In the genomic region with DNA sequence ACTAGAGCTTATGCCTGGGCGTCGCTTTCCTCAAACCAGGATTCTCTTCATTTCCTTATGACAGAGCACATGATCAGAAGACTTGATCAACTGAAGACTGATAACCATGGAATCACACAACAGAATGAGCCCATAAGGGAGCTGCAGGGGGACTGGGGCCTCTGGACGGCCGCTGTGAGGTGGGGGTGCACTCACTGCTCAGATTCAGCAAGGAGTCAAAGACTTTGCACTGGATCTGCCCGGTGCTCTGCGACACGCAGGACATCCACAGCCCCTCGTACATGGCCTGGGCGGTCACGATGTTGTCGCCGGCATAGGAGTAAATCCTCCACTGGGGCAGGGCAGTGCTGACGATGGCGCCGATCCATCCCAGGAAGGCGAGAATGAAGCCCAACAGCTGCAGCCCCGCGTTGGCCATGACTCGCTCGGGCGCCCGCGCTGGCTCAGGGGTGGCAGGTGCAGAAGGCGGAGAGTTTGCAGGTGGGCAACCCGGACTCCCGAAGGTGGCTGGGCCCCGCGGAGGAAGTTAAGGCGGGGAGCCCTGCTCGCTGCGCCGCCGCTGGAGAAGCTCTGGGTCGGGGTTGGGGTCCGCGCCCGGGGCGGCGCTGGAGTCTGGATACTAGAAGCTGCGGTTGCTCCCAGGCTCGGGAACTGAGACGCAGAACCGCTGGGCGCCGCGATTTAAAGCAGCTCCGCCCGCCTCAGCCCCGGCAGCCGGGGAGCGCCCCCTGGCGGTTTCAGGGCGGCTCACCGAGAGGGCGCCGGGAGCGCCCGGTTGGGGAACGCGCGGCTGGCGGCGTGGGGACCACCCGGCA, we compare ENCODE assay signal across 8 cellular contexts. TPM values are rescaled to one million over a fixed set of nuclear protein-coding genes. Genes with fewer than 3 reads are reported as not detected.
A peak's percentile ranks its signal among the peaks of the same experiment; 100 is the strongest.
DNase-seq lines count a peak whose midpoint lies in the region; ATAC-seq and TF ChIP-seq lines count a peak whose summit lies in the region.

Gene CLDN1 (minus strand): TSS at position 658 of the 815 bp plus-strand sequence. CDS start 240 bp downstream, at position 418.

- no peaks in the 10 kb centered on the region for H3K79me2 ChIP-seq in OCI-LY1 (ENCODE audit: insufficient read depth, low read length)

- peaks cover 49% of the 10 kb centered on the region for H3K4me1 Mint-ChIP-seq in activated T-cell treated with anti-CD3 and anti-CD28 coated beads, Interleukin-2, amount 50 U/mL, for 72 hours (ENCODE audit: low read depth)

- no peak for TF ChIP-seq POLR2A in esophagus muscularis mucosa (IDR thresholded peaks at IDR 0.05; ENCODE audit: low read depth)

- no peak within 1 kb of the TSS for H3K9ac ChIP-seq in OCI-LY1 (ENCODE audit: low read length)
- H3K9ac ChIP-seq in mucosa of stomach (ENCODE audit: low read length), result peak within 1 kb of the TSS; percentile 48

- no peak within 1 kb of the TSS for H3K27ac ChIP-seq in C4-2B
- no peak within 1 kb of the TSS for H3K27ac ChIP-seq in OCI-LY1 (ENCODE audit: low read depth, low read length, poor library complexity, severe bottlenecking)
- H3K27ac ChIP-seq in esophagus muscularis mucosa (replicated peaks in 1 of 4), result no peak within 1 kb of the TSS

- peak within 1 kb of the TSS; percentile 52; the same call in 1 of the 2 replicates for H3K4me2 ChIP-seq in OCI-LY1 (ENCODE audit: low read length)

- peaks cover 50% of the 10 kb centered on the region for H3K27me3 Mint-ChIP-seq in activated T-cell treated with anti-CD3 and anti-CD28 coated beads, Interleukin-2, amount 50 U/mL, for 72 hours (ENCODE audit: low read depth)

- ATAC-seq in GM19351 (IDR thresholded peaks at IDR 0.05; ENCODE audit: unreplicated experiment) (peak; percentile 90), HG03457 (IDR thresholded peaks at IDR 0.05; ENCODE audit: unreplicated experiment) (peak; percentile 89)
- peak; percentile 70 to 80 for ATAC-seq in activated T-cell treated with anti-CD3 and anti-CD28 coated beads, Interleukin-2, amount 50 U/mL, for 72 hours (replicated peaks in 1 of 2)

- H3F3A ChIP-seq in OCI-LY1 (ENCODE audit: insufficient read depth, low read length), result no peaks in the 10 kb centered on the region

- peaks cover 4% of the 10 kb centered on the region for H3K4me1 ChIP-seq in OCI-LY1 (ENCODE audit: insufficient read depth, low read length, severe bottlenecking)
- peaks cover 11 to 26% (median 20%) of the 10 kb centered on the region in 4 donors for H3K4me1 ChIP-seq in esophagus muscularis mucosa
- no peaks in the 10 kb centered on the region for H3K4me1 ChIP-seq in mucosa of stomach (ENCODE audit: control insufficient read depth, insufficient read depth, low read length)

- no peak for TF ChIP-seq EP300 in esophagus muscularis mucosa (IDR thresholded peaks at IDR 0.05)

- no peak within 1 kb of the TSS for H2AFZ ChIP-seq in OCI-LY1 (ENCODE audit: low read length)

- H3K4me3 ChIP-seq in OCI-LY1 (ENCODE audit: low read depth, low read length, poor library complexity, severe bottlenecking) (peak within 1 kb of the TSS; percentile 38), esophagus muscularis mucosa (peak within 1 kb of the TSS; percentile 58 to 73 (median 59)), mucosa of stomach (ENCODE audit: low read length) (no peak within 1 kb of the TSS)

- H3K9me3 ChIP-seq in OCI-LY1 (ENCODE audit: low read length), result no peaks in the 10 kb centered on the region
- H3K9me3 ChIP-seq in esophagus muscularis mucosa, result no peaks in the 10 kb centered on the region
- no peaks in the 10 kb centered on the region for H3K9me3 ChIP-seq in mucosa of stomach (ENCODE audit: control insufficient read depth, low read length)

- intact Hi-C loops in esophagus muscularis mucosa (cut with DNase I), result loop anchor here (5.0 to 10.0 kb wide), 3 partner anchors 100 to 360 kb away; no protein-coding TSS in a partner anchor

- WGBS in esophagus muscularis mucosa, result 44% methylated on average over 4 of the region's 64 CpGs

- peak; percentile 100 for TF ChIP-seq CTCF in C4-2B (conservative IDR thresholded peaks at IDR 0.05)
- peak; percentile 96 for TF ChIP-seq CTCF in OCI-LY1 (IDR thresholded peaks at IDR 0.05; ENCODE audit: low read length)
- peak in 2 of 3 experiments; percentile 83 to 97 for TF ChIP-seq CTCF in esophagus muscularis mucosa (IDR thresholded peaks at IDR 0.05)

- peak within 1 kb of the TSS; percentile 85 to 87 for H3K4me3 Mint-ChIP-seq in activated T-cell treated with anti-CD3 and anti-CD28 coated beads, Interleukin-2, amount 50 U/mL, for 72 hours

- H3K36me3 ChIP-seq in OCI-LY1 (ENCODE audit: insufficient read depth, low read length), result no peaks in the 10 kb centered on the region
- H3K36me3 ChIP-seq in esophagus muscularis mucosa, result no peaks in the 10 kb centered on the region
- H3K36me3 ChIP-seq in mucosa of stomach (ENCODE audit: control insufficient read depth, insufficient read depth, low read length), result no peaks in the 10 kb centered on the region

- H3K27ac Mint-ChIP-seq in activated T-cell treated with anti-CD3 and anti-CD28 coated beads, Interleukin-2, amount 50 U/mL, for 72 hours, result no peak within 1 kb of the TSS

- peak; percentile 76 to 84 for DNase-seq in activated T-cell treated with anti-CD3 and anti-CD28 coated beads, Interleukin-2, amount 50 U/mL, for 72 hours
- DNase-seq in esophagus muscularis mucosa (ENCODE audit: extremely low spot score), result no peak
- DNase-seq in stimulated activated CD8-positive, alpha-beta memory T cell treated with anti-CD3 and anti-CD28 coated beads, Interleukin-4, amount 100 ng/mL, for 24 hours (ENCODE audit: low read depth), result peak; percentile 69

- H3K9me3 Mint-ChIP-seq in activated T-cell treated with anti-CD3 and anti-CD28 coated beads, Interleukin-2, amount 50 U/mL, for 72 hours, result no peaks in the 10 kb centered on the region

- no peaks in the 10 kb centered on the region for H4K20me1 ChIP-seq in OCI-LY1 (ENCODE audit: insufficient read depth, low read length)

- no peaks in the 10 kb centered on the region for H3K9me2 ChIP-seq in OCI-LY1 (ENCODE audit: low read depth, low read length)

- H3K27me3 ChIP-seq in OCI-LY1 (ENCODE audit: insufficient read depth, low read length) (no peaks in the 10 kb centered on the region), esophagus muscularis mucosa (peaks cover 0 to 9% (median 0%) of the 10 kb centered on the region in 4 donors), mucosa of stomach (ENCODE audit: control insufficient read depth, insufficient read depth, low read length) (no peaks in the 10 kb centered on the region)

- H3K36me3 Mint-ChIP-seq in activated T-cell treated with anti-CD3 and anti-CD28 coated beads, Interleukin-2, amount 50 U/mL, for 72 hours (ENCODE audit: insufficient read depth in 2 of 2), result no peaks in the 10 kb centered on the region

RNA-seq across cellular contexts. Expression of gene CLDN1, which starts in this region (rescaled TPM):
- total RNA-seq in activated T-cell treated with anti-CD3 and anti-CD28 coated beads, Interleukin-2, amount 50 U/mL, for 72 hours, result 10 to 100 TPM in 1 of 2 donors, 1 to 10 TPM in 1; 1.6 to 12.3 TPM
- total RNA-seq in esophagus muscularis mucosa, result 1 to 10 TPM in 1 of 4 donors, under 1 TPM in 2, not detected in 1; 0.92 to 1.2 (median 0.99) TPM
